ENCODE assay signal across 1 cellular context in the genomic region with DNA sequence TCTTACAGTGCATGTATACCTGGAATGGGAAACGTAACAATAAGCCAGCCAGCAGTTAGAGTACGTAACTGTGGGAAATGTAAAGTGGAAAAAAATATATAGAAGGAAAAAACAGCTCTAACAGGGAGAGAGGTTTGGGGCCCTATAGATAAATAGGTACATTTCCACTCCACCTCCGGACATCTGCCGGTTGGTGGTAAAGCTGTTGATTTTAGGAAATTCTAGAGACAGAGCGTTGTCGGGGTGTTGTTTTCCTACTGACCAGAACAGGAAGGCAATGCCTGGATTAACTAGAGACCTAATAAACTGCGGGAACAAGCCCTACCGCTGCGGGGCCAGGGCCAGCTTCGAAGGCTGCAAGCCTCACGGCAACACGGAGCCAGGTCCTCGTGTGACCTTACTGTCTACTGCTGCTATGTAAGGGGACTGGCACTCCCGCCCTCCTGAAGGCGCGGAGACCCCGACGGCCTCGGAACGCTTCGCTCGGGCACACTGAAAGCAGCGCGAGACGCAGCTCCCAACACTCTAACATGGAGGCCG.
TF ChIP-seq lines count a peak whose summit lies in the region.

No MANE protein-coding gene starts in this region.

TF ChIP-seq in HepG2, 621 proteins besides CTCF, POLR2A, EP300 and RAD21 (continued from another document and continues in another):
- TF ChIP-seq, protein P1, sequence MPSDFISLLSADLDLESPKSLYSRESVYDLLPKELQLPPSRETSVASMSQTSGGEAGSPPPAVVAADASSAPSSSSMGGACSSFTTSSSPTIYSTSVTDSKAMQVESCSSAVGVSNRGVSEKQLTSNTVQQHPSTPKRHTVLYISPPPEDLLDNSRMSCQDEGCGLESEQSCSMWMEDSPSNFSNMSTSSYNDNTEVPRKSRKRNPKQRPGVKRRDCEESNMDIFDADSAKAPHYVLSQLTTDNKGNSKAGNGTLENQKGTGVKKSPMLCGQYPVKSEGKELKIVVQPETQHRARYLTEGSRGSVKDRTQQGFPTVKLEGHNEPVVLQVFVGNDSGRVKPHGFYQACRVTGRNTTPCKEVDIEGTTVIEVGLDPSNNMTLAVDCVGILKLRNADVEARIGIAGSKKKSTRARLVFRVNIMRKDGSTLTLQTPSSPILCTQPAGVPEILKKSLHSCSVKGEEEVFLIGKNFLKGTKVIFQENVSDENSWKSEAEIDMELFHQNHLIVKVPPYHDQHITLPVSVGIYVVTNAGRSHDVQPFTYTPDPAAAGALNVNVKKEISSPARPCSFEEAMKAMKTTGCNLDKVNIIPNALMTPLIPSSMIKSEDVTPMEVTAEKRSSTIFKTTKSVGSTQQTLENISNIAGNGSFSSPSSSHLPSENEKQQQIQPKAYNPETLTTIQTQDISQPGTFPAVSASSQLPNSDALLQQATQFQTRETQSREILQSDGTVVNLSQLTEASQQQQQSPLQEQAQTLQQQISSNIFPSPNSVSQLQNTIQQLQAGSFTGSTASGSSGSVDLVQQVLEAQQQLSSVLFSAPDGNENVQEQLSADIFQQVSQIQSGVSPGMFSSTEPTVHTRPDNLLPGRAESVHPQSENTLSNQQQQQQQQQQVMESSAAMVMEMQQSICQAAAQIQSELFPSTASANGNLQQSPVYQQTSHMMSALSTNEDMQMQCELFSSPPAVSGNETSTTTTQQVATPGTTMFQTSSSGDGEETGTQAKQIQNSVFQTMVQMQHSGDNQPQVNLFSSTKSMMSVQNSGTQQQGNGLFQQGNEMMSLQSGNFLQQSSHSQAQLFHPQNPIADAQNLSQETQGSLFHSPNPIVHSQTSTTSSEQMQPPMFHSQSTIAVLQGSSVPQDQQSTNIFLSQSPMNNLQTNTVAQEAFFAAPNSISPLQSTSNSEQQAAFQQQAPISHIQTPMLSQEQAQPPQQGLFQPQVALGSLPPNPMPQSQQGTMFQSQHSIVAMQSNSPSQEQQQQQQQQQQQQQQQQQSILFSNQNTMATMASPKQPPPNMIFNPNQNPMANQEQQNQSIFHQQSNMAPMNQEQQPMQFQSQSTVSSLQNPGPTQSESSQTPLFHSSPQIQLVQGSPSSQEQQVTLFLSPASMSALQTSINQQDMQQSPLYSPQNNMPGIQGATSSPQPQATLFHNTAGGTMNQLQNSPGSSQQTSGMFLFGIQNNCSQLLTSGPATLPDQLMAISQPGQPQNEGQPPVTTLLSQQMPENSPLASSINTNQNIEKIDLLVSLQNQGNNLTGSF (CRISPR knock-in tag; IDR thresholded peaks at IDR 0.05): peak; percentile 32; the same call in 1 of the 2 replicates
- peak; percentile 51 for TF ChIP-seq ELF1 (CRISPR knock-in tag; IDR thresholded peaks at IDR 0.05)
- TF ChIP-seq MTF2 (CRISPR knock-in tag; IDR thresholded peaks at IDR 0.05; ENCODE audit: borderline replicate concordance): 0 out of 2 replicates have a peak, but pooled peaks have one; percentile 17
- TF ChIP-seq SP1 (IDR thresholded peaks at IDR 0.05): no peak
- TF ChIP-seq SP1 (CRISPR knock-in tag; IDR thresholded peaks at IDR 0.05): no peak
- TF ChIP-seq, protein P2, sequence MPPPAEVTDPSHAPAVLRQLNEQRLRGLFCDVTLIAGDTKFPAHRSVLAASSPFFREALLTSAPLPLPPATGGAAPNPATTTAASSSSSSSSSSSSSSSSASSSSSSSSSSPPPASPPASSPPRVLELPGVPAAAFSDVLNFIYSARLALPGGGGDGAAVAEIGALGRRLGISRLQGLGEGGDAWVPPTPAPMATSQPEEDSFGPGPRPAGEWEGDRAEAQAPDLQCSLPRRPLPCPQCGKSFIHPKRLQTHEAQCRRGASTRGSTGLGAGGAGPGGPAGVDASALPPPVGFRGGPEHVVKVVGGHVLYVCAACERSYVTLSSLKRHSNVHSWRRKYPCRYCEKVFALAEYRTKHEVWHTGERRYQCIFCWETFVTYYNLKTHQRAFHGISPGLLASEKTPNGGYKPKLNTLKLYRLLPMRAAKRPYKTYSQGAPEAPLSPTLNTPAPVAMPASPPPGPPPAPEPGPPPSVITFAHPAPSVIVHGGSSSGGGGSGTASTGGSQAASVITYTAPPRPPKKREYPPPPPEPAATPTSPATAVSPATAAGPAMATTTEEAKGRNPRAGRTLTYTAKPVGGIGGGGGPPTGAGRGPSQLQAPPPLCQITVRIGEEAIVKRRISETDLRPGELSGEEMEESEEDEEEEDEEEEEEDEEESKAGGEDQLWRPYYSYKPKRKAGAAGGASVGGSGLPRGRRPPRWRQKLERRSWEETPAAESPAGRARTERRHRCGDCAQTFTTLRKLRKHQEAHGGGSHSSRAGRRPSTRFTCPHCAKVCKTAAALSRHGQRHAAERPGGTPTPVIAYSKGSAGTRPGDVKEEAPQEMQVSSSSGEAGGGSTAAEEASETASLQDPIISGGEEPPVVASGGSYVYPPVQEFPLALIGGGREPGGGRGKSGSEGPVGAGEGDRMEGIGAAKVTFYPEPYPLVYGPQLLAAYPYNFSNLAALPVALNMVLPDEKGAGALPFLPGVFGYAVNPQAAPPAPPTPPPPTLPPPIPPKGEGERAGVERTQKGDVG (CRISPR knock-in tag; IDR thresholded peaks at IDR 0.05; ENCODE audit: borderline replicate concordance): peak; percentile 19; the same call in 1 of the 2 replicates
- peak; percentile 70; the same call in 1 of the 2 replicates for TF ChIP-seq ZNF557 (CRISPR knock-in tag; IDR thresholded peaks at IDR 0.05)
- TF ChIP-seq, protein P3, sequence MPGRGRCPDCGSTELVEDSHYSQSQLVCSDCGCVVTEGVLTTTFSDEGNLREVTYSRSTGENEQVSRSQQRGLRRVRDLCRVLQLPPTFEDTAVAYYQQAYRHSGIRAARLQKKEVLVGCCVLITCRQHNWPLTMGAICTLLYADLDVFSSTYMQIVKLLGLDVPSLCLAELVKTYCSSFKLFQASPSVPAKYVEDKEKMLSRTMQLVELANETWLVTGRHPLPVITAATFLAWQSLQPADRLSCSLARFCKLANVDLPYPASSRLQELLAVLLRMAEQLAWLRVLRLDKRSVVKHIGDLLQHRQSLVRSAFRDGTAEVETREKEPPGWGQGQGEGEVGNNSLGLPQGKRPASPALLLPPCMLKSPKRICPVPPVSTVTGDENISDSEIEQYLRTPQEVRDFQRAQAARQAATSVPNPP (CRISPR knock-in tag; IDR thresholded peaks at IDR 0.05): peak; percentile 25; the same call in 1 of the 2 replicates
- TF ChIP-seq, protein P4, sequence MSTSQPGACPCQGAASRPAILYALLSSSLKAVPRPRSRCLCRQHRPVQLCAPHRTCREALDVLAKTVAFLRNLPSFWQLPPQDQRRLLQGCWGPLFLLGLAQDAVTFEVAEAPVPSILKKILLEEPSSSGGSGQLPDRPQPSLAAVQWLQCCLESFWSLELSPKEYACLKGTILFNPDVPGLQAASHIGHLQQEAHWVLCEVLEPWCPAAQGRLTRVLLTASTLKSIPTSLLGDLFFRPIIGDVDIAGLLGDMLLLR (CRISPR knock-in tag; IDR thresholded peaks at IDR 0.05): peak; percentile 42; the same call in 1 of the 2 replicates
- no peak for TF ChIP-seq HMG20A (CRISPR knock-in tag; IDR thresholded peaks at IDR 0.05; ENCODE audit: borderline replicate concordance)
- TF ChIP-seq NFKB2 (CRISPR knock-in tag; IDR thresholded peaks at IDR 0.05; ENCODE audit: borderline replicate concordance): peak; percentile 60; the same call in 1 of the 2 replicates
- TF ChIP-seq, protein P5, sequence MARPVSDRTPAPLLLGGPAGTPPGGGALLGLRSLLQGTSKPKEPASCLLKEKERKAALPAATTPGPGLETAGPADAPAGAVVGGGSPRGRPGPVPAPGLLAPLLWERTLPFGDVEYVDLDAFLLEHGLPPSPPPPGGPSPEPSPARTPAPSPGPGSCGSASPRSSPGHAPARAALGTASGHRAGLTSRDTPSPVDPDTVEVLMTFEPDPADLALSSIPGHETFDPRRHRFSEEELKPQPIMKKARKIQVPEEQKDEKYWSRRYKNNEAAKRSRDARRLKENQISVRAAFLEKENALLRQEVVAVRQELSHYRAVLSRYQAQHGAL (CRISPR knock-in tag; IDR thresholded peaks at IDR 0.05; ENCODE audit: not compliant biosample characterization): no peak
- no peak for TF ChIP-seq ZNF749 (CRISPR knock-in tag; IDR thresholded peaks at IDR 0.05; ENCODE audit: borderline replicate concordance)
- TF ChIP-seq ZNF839 (CRISPR knock-in tag; IDR thresholded peaks at IDR 0.05; ENCODE audit: borderline replicate concordance): peak; percentile 30; the same call in 1 of the 2 replicates
- TF ChIP-seq, protein P6, sequence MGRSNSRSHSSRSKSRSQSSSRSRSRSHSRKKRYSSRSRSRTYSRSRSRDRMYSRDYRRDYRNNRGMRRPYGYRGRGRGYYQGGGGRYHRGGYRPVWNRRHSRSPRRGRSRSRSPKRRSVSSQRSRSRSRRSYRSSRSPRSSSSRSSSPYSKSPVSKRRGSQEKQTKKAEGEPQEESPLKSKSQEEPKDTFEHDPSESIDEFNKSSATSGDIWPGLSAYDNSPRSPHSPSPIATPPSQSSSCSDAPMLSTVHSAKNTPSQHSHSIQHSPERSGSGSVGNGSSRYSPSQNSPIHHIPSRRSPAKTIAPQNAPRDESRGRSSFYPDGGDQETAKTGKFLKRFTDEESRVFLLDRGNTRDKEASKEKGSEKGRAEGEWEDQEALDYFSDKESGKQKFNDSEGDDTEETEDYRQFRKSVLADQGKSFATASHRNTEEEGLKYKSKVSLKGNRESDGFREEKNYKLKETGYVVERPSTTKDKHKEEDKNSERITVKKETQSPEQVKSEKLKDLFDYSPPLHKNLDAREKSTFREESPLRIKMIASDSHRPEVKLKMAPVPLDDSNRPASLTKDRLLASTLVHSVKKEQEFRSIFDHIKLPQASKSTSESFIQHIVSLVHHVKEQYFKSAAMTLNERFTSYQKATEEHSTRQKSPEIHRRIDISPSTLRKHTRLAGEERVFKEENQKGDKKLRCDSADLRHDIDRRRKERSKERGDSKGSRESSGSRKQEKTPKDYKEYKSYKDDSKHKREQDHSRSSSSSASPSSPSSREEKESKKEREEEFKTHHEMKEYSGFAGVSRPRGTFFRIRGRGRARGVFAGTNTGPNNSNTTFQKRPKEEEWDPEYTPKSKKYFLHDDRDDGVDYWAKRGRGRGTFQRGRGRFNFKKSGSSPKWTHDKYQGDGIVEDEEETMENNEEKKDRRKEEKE (IDR thresholded peaks at IDR 0.05): no peak
- TF ChIP-seq GABPA (IDR thresholded peaks at IDR 0.05; ENCODE audit: low read depth, low read length): no peak
- TF ChIP-seq GABPA (CRISPR knock-in tag; IDR thresholded peaks at IDR 0.05; ENCODE audit: low read depth): peak; percentile 66
- no peak for TF ChIP-seq SYNCRIP (IDR thresholded peaks at IDR 0.05; ENCODE audit: insufficient read depth, low read depth, low read length)
- TF ChIP-seq, protein P7, sequence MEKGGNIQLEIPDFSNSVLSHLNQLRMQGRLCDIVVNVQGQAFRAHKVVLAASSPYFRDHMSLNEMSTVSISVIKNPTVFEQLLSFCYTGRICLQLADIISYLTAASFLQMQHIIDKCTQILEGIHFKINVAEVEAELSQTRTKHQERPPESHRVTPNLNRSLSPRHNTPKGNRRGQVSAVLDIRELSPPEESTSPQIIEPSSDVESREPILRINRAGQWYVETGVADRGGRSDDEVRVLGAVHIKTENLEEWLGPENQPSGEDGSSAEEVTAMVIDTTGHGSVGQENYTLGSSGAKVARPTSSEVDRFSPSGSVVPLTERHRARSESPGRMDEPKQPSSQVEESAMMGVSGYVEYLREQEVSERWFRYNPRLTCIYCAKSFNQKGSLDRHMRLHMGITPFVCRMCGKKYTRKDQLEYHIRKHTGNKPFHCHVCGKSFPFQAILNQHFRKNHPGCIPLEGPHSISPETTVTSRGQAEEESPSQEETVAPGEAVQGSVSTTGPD (CRISPR knock-in tag; IDR thresholded peaks at IDR 0.05): 0 out of 2 replicates have a peak, but pooled peaks have one; percentile 43
- TF ChIP-seq ZEB1 (IDR thresholded peaks at IDR 0.05; ENCODE audit: insufficient replicate concordance, low read depth): no peak
- no peak for TF ChIP-seq ZKSCAN8 (CRISPR knock-in tag; IDR thresholded peaks at IDR 0.05; ENCODE audit: borderline replicate concordance)
- TF ChIP-seq RCOR2 (CRISPR knock-in tag; IDR thresholded peaks at IDR 0.05): no peak
- TF ChIP-seq SAFB2 (CRISPR knock-in tag; IDR thresholded peaks at IDR 0.05; ENCODE audit: borderline replicate concordance, low read depth): peak; percentile 83; the same call in 1 of the 2 replicates
- peak; percentile 67; the same call in 1 of the 2 replicates for TF ChIP-seq ZNF552 (CRISPR knock-in tag; IDR thresholded peaks at IDR 0.05; ENCODE audit: borderline replicate concordance)
- TF ChIP-seq, protein P8, sequence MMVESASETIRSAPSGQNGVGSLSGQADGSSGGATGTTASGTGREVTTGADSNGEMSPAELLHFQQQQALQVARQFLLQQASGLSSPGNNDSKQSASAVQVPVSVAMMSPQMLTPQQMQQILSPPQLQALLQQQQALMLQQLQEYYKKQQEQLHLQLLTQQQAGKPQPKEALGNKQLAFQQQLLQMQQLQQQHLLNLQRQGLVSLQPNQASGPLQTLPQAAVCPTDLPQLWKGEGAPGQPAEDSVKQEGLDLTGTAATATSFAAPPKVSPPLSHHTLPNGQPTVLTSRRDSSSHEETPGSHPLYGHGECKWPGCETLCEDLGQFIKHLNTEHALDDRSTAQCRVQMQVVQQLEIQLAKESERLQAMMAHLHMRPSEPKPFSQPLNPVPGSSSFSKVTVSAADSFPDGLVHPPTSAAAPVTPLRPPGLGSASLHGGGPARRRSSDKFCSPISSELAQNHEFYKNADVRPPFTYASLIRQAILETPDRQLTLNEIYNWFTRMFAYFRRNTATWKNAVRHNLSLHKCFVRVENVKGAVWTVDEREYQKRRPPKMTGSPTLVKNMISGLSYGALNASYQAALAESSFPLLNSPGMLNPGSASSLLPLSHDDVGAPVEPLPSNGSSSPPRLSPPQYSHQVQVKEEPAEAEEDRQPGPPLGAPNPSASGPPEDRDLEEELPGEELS (CRISPR knock-in tag; IDR thresholded peaks at IDR 0.05): peak; percentile 25; the same call in 1 of the 2 replicates
- TF ChIP-seq, protein P9, sequence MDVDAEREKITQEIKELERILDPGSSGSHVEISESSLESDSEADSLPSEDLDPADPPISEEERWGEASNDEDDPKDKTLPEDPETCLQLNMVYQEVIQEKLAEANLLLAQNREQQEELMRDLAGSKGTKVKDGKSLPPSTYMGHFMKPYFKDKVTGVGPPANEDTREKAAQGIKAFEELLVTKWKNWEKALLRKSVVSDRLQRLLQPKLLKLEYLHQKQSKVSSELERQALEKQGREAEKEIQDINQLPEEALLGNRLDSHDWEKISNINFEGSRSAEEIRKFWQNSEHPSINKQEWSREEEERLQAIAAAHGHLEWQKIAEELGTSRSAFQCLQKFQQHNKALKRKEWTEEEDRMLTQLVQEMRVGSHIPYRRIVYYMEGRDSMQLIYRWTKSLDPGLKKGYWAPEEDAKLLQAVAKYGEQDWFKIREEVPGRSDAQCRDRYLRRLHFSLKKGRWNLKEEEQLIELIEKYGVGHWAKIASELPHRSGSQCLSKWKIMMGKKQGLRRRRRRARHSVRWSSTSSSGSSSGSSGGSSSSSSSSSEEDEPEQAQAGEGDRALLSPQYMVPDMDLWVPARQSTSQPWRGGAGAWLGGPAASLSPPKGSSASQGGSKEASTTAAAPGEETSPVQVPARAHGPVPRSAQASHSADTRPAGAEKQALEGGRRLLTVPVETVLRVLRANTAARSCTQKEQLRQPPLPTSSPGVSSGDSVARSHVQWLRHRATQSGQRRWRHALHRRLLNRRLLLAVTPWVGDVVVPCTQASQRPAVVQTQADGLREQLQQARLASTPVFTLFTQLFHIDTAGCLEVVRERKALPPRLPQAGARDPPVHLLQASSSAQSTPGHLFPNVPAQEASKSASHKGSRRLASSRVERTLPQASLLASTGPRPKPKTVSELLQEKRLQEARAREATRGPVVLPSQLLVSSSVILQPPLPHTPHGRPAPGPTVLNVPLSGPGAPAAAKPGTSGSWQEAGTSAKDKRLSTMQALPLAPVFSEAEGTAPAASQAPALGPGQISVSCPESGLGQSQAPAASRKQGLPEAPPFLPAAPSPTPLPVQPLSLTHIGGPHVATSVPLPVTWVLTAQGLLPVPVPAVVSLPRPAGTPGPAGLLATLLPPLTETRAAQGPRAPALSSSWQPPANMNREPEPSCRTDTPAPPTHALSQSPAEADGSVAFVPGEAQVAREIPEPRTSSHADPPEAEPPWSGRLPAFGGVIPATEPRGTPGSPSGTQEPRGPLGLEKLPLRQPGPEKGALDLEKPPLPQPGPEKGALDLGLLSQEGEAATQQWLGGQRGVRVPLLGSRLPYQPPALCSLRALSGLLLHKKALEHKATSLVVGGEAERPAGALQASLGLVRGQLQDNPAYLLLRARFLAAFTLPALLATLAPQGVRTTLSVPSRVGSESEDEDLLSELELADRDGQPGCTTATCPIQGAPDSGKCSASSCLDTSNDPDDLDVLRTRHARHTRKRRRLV (CRISPR knock-in tag; IDR thresholded peaks at IDR 0.05): peak; percentile 49; the same call in 1 of the 2 replicates
